ENCODE assay signal across 1 cellular context in the genomic region with DNA sequence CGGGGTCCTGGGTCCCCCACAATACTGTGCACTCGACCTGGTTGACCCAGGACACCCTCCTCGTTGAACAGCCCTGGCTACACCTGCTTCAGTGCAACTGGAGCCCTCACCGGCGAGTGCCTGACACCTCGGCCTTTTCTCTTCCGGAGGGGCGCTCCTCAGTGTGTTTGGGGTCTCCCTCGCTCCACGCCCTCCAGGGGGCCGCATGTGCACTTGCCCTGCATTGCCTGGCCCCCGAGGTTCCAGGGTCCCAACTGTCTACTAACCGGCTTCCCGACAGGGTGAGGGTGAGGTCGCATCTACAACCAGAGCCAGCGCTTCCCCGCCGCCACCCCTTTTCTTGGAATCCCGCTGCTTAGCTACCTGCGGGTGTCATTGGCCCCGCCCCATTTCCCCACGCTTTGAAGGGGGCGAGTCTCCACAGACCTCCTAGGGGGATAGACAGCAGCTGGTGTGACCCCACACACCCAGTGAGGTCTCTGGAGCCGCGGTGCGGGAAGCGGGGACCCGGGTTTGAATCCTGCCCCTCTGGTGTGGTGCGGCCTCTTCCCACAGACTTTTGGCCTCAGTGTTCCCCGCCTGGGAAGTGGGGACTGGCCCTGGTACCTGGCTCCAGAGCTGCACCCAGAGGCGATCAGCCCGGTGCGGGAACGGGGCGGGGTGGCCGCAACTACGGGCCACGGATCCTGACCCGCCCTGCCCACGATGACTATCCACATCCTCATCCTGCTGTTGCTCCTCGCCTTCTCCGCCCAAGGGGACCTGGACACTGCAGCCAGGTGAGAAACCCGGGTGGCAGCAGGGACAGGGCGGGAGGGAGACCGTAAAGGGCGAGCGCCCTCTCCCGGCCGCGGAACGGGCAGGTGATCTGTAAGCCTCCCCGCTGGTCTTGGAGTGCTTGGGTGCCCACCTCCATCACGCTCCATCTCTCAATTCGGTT.
TF ChIP-seq lines count a peak whose summit lies in the region.

A gene with protein sequence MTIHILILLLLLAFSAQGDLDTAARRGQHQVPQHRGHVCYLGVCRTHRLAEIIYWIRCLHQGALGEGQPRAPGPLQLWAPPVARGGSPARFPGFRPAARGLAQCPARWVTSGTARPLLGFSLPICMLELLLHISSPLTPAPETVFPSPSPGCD (plus strand): TSS at position 462 of the 940 bp plus-strand sequence. CDS start 244 bp downstream, at position 706.

TF ChIP-seq in K562, 482 proteins besides CTCF, POLR2A, EP300 and RAD21 (continued from another document):
- TF ChIP-seq, protein P1, sequence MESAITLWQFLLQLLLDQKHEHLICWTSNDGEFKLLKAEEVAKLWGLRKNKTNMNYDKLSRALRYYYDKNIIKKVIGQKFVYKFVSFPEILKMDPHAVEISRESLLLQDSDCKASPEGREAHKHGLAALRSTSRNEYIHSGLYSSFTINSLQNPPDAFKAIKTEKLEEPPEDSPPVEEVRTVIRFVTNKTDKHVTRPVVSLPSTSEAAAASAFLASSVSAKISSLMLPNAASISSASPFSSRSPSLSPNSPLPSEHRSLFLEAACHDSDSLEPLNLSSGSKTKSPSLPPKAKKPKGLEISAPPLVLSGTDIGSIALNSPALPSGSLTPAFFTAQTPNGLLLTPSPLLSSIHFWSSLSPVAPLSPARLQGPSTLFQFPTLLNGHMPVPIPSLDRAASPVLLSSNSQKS (CRISPR knock-in tag; IDR thresholded peaks at IDR 0.05): no peak
- TF ChIP-seq TOE1 (IDR thresholded peaks at IDR 0.05; ENCODE audit: borderline replicate concordance) (no peak), TOE1 (CRISPR knock-in tag; IDR thresholded peaks at IDR 0.05; ENCODE audit: borderline replicate concordance, low read depth) (no peak), ZNF165 (CRISPR knock-in tag; IDR thresholded peaks at IDR 0.05; ENCODE audit: borderline replicate concordance) (no peak)
